Comparison of ENCODE assay signal across 12 cellular contexts in genomic region chr16:50207652-50208051, GRCh38. TPM values are rescaled to one million over a fixed set of nuclear protein-coding genes. Genes with fewer than 3 reads are reported as not detected.
DNase-seq lines count a peak whose midpoint lies in the region; ATAC-seq and TF ChIP-seq lines count a peak whose summit lies in the region.
"Had no signal": no experiment of that assay in that cellular context is flagged by ENCODE, and none has a peak within 500 bp of the region (broad histone marks: within the 10 kb centered on the region; RNA-seq: fewer than 3 reads in every experiment).

No MANE protein-coding gene starts in this region.

- no peaks in the 10 kb centered on the region for H3K9me3 Mint-ChIP-seq in stimulated activated naive CD8-positive, alpha-beta T cell treated with anti-CD3 and anti-CD28 coated beads, Interleukin-15, amount 100 ng/mL, for 72 hours
- H3K9me3 Mint-ChIP-seq: natural killer cell had no signal

- H3K27me3 Mint-ChIP-seq in stimulated activated naive CD8-positive, alpha-beta T cell treated with anti-CD3 and anti-CD28 coated beads, Interleukin-15, amount 100 ng/mL, for 72 hours = no peaks in the 10 kb centered on the region

- H3K4me3 ChIP-seq in right atrium auricular region = no peak overlapping the region
- H3K4me3 ChIP-seq in astrocyte of the cerebellum (ENCODE audit: low read depth, low read length) = no peak overlapping the region
- H3K4me3 ChIP-seq in heart right ventricle = no peak overlapping the region
- H3K4me3 ChIP-seq: Peyer's patch had no signal

- H3K27ac ChIP-seq in right atrium auricular region (no peak overlapping the region), heart right ventricle (peak overlapping the region in 5 of 10 donors; percentile 0 to 69 (median 36))
- H3K27ac ChIP-seq: HL-60 had no signal

- H3K4me3 Mint-ChIP-seq in stimulated activated naive CD8-positive, alpha-beta T cell treated with anti-CD3 and anti-CD28 coated beads, Interleukin-15, amount 100 ng/mL, for 72 hours = no peak overlapping the region
- H3K4me3 Mint-ChIP-seq: natural killer cell had no signal

- intact Hi-C loops in Right ventricle myocardium inferior (cut with DNase I) = no loop called here
- intact Hi-C loops in heart right ventricle (cut with DNase I) = loop anchor here in 6 of 10 donors (2.0 to 10.0 kb wide), 5 partner anchors 53 to 180 kb away; partner anchors contain the start of genes HEATR3 (in 2 of the 6), TENT4B (in 2 of the 6) and CNEP1R1 (in 1 of the 6)

- H3K36me3 ChIP-seq in right atrium auricular region (peaks cover 7% of the 10 kb centered on the region), heart right ventricle (peaks cover 0 to 16% (median 10%) of the 10 kb centered on the region in 9 donors)

- H3K4me1 Mint-ChIP-seq in stimulated activated naive CD8-positive, alpha-beta T cell treated with anti-CD3 and anti-CD28 coated beads, Interleukin-15, amount 100 ng/mL, for 72 hours = peaks cover 54% of the 10 kb centered on the region

- in situ Hi-C loops in astrocyte of the cerebellum (cut with HindIII; ENCODE audit: low sequenced_read_pairs) = no loop called here

- H3K27ac Mint-ChIP-seq in stimulated activated naive CD8-positive, alpha-beta T cell treated with anti-CD3 and anti-CD28 coated beads, Interleukin-15, amount 100 ng/mL, for 72 hours = no peak overlapping the region
- H3K27ac Mint-ChIP-seq: natural killer cell had no signal

- no peak for DNase-seq in Right ventricle myocardium inferior (ENCODE audit: missing footprints)
- no peak for DNase-seq in right atrium auricular region (ENCODE audit: low spot score)
- peak; percentile 48 for DNase-seq in astrocyte of the cerebellum (ENCODE audit: low read depth)
- peak in 1 of 2 donors; percentile 33 for DNase-seq in heart right ventricle
- DNase-seq in NCI-H1048 (lab: John Stamatoyannopoulos, UW) = no peak
- DNase-seq in ureter (ENCODE audit: low spot score) = no peak
- no peak for DNase-seq in stimulated activated naive CD8-positive, alpha-beta T cell treated with anti-CD3 and anti-CD28 coated beads, Interleukin-15, amount 100 ng/mL, for 72 hours
- no peak for DNase-seq in SK-N-DZ (ENCODE audit: low spot score)
- DNase-seq: MM.1S, natural killer cell, Peyer's patch had no signal

- 18 to 20% methylated on average over 3 of the region's 3 CpGs for WGBS in heart right ventricle, 2 donors

- no peak for TF ChIP-seq CTCF in right atrium auricular region (IDR thresholded peaks at IDR 0.05)
- TF ChIP-seq CTCF in astrocyte of the cerebellum (IDR thresholded peaks at IDR 0.05; ENCODE audit: low read depth, low read length, missing control alignments) = no peak
- no peak for TF ChIP-seq CTCF in heart right ventricle (IDR thresholded peaks at IDR 0.05)

- H3K27me3 ChIP-seq in right atrium auricular region = no peaks in the 10 kb centered on the region
- H3K27me3 ChIP-seq in heart right ventricle = no peaks in the 10 kb centered on the region
- H3K27me3 ChIP-seq: Peyer's patch had no signal

- ATAC-seq in Right ventricle myocardium inferior (peak; percentile 42), heart right ventricle (peak in 7 of 8 donors; percentile 42 to 67 (median 59))
- no peak for ATAC-seq in stimulated activated naive CD8-positive, alpha-beta T cell treated with anti-CD3 and anti-CD28 coated beads, Interleukin-15, amount 100 ng/mL, for 72 hours
- ATAC-seq: natural killer cell had no signal

- peaks cover 0 to 63% of the 10 kb centered on the region in 2 donors for H3K4me1 ChIP-seq in right atrium auricular region
- peaks cover 13 to 76% (median 59%) of the 10 kb centered on the region in 9 donors for H3K4me1 ChIP-seq in heart right ventricle

- H3K9me3 ChIP-seq in right atrium auricular region (no peaks in the 10 kb centered on the region), heart right ventricle (no peaks in the 10 kb centered on the region)
- H3K9me3 ChIP-seq: Peyer's patch had no signal

RNA-seq across cellular contexts. Expression of gene TENT4B, which starts 54.5 kb away (rescaled TPM):
- total RNA-seq in Right ventricle myocardium inferior (7.8 TPM), right atrium auricular region (1 to 10 TPM; 5.0 to 6.1 TPM), heart right ventricle (1 to 10 TPM; 4.4 to 8.6 (median 7.1) TPM), ureter (17.4 TPM)
- 1 to 10 TPM; 2.7 to 3.1 TPM for polyA plus RNA-seq in heart right ventricle
- 8.1 and 8.7 TPM in 2 replicates for polyA plus RNA-seq in SK-N-DZ (2014; cell fraction: cytosol; rRNA removed)
- polyA plus RNA-seq in SK-N-DZ (2014; cell fraction: nucleus; rRNA removed) = 6.9 and 8.7 TPM in 2 replicates

RNA-seq across cellular contexts. Expression of gene ADCY7, which starts 58.7 kb away (rescaled TPM):
- total RNA-seq in Right ventricle myocardium inferior (11.7 TPM), right atrium auricular region (10 to 100 TPM in 1 of 2 donors, 1 to 10 TPM in 1; 8.5 to 17.1 TPM), heart right ventricle (10 to 100 TPM in 2 of 10 donors, 1 to 10 TPM in 8; 2.2 to 25.5 (median 4.7) TPM), ureter (18.6 TPM)
- polyA plus RNA-seq in heart right ventricle = 1 to 10 TPM; 2.4 to 5.0 TPM
- 17.1 and 38.6 TPM in 2 replicates for polyA plus RNA-seq in SK-N-DZ (2014; cell fraction: cytosol; rRNA removed)
- polyA plus RNA-seq in SK-N-DZ (2014; cell fraction: nucleus; rRNA removed) = 68.1 and 81.4 TPM in 2 replicates
